In genomic region chr2:96844405-96844808, GRCh38 we compare ENCODE assay signal across 2 cellular contexts.
TF ChIP-seq lines count a peak whose summit lies in the region.

No MANE protein-coding gene starts in this region.

TF ChIP-seq in HEK293, 187 proteins besides CTCF, POLR2A, EP300 and RAD21:
- peak; percentile 51 for TF ChIP-seq ZFHX2 (tag by site-specific recombination; conservative IDR thresholded peaks at IDR 0.05)
- TF ChIP-seq EGR2 (tag by site-specific recombination; IDR thresholded peaks at IDR 0.05; ENCODE audit: low read depth): peak; percentile 51
- no peak for TF ChIP-seq ZNF513 (tag by site-specific recombination; IDR thresholded peaks at IDR 0.05)
- no peak for TF ChIP-seq ZNF221 (tag by site-specific recombination; IDR thresholded peaks at IDR 0.05; ENCODE audit: borderline replicate concordance)
- no peak for TF ChIP-seq ZBTB49 (tag by site-specific recombination; IDR thresholded peaks at IDR 0.05; ENCODE audit: low read depth)
- TF ChIP-seq PRDM4 (tag by site-specific recombination; IDR thresholded peaks at IDR 0.05): peak; percentile 97

TF ChIP-seq in H1, 55 proteins besides CTCF, POLR2A, EP300 and RAD21:
- TF ChIP-seq POLR2AphosphoS5 (IDR thresholded peaks at IDR 0.05; ENCODE audit: low read depth, low read length) (0 out of 2 replicates have a peak, but pooled peaks have one; percentile 42), EGR1 (IDR thresholded peaks at IDR 0.05; ENCODE audit: borderline replicate concordance, low read depth, low read length) (no peak)
